9 cellular contexts compared by ENCODE assay signal in genomic region chr12:131711551-131712205, GRCh38. TPM values are rescaled to one million over a fixed set of nuclear protein-coding genes. Genes with fewer than 3 reads are reported as not detected.
DNase-seq lines count a peak whose midpoint lies in the region; ATAC-seq, FAIRE-seq and TF ChIP-seq lines count a peak whose summit lies in the region.
"Had no signal": no experiment of that assay in that cellular context is flagged by ENCODE, and none has a peak within 500 bp of the region (broad histone marks: within the 10 kb centered on the region; RNA-seq: fewer than 3 reads in every experiment).

No MANE protein-coding gene starts in this region.

- H3K4me3 ChIP-seq in AG10803 (ENCODE audit: low read length) (peak overlapping the region; percentile 100), K562 (peak overlapping the region; percentile 97), mesenchymal stem cell (ENCODE audit: insufficient read depth in 1 of 2, low read depth in 1 of 2, low read length in 2 of 2) (peak overlapping the region; percentile 91 to 99)

- BruUV-seq in K562 (replicated peaks; lab: Mats Ljungman, UMichigan): no TSS peak

- H3K9me3 ChIP-seq in K562 (replicated peaks; ENCODE audit: control insufficient read depth, insufficient read depth, low read depth, low read length) (peaks cover 18% of the 10 kb centered on the region), mesenchymal stem cell (ENCODE audit: control insufficient read depth, low read length) (no peaks in the 10 kb centered on the region)

- H3K9ac ChIP-seq in K562 (ENCODE audit: insufficient read depth in 1 of 2, low read depth in 2 of 2, low read length in 2 of 2) (peak overlapping the region; percentile 97 to 98), mesenchymal stem cell (ENCODE audit: low read length) (peak overlapping the region; percentile 98)

- POLR2A ChIA-PET in K562 (lab: Yijun Ruan, JAX): interaction anchor here (0.6 to 1.8 kb wide), 5 partner anchors 10 to 931 kb away, joined by 3 to 6 read pairs (median 3); no protein-coding TSS in a partner anchor

- H2BK120ac ChIP-seq in mesenchymal stem cell (ENCODE audit: low read depth, low read length): no peak overlapping the region

- no peak overlapping the region for H2AK5ac ChIP-seq in mesenchymal stem cell (ENCODE audit: low read length, severe bottlenecking)

- H3K27me3 ChIP-seq in K562 (ENCODE audit: control insufficient read depth in 2 of 2, insufficient read depth in 2 of 2, low read length in 2 of 2) (no peaks in the 10 kb centered on the region), mesenchymal stem cell (ENCODE audit: control insufficient read depth in 1 of 2, insufficient read depth in 1 of 2, low read length in 2 of 2) (no peaks in the 10 kb centered on the region)

- in situ Hi-C loops in K562 (cut with MboI): no loop called here

- TF ChIP-seq POLR2A in K562 (conservative IDR thresholded peaks at IDR 0.05): no peak

- no peak overlapping the region for H3K18ac ChIP-seq in mesenchymal stem cell (ENCODE audit: low read depth in 1 of 2, low read length in 2 of 2)

- peak overlapping the region; percentile 77 for H4K91ac ChIP-seq in mesenchymal stem cell (ENCODE audit: low read length)

- TF ChIP-seq CTCF in AG10803 (conservative IDR thresholded peaks at IDR 0.05; ENCODE audit: low read length) (no peak), K562 (IDR thresholded peaks at IDR 0.05 in 2 of 3, conservative IDR thresholded peaks at IDR 0.05 in 1 of 3; ENCODE audit: insufficient read depth in 2 of 3, low read depth in 1 of 3, low read length in 3 of 3) (no peak), omental fat pad (IDR thresholded peaks at IDR 0.05) (no peak)

- H3K9me1 ChIP-seq in K562 (ENCODE audit: control insufficient read depth, insufficient read depth, low read length): no peaks in the 10 kb centered on the region

- H2BK5ac ChIP-seq in mesenchymal stem cell (ENCODE audit: low read depth, low read length, poor library complexity, severe bottlenecking): no peak overlapping the region

- intact Hi-C loops in K562 (cut with micrococcal nuclease): loop anchor here (10.0 kb wide), 1 partner anchor 107 kb away; no protein-coding TSS in a partner anchor

- TF ChIP-seq EP300 in K562 (IDR thresholded peaks at IDR 0.05; ENCODE audit: low read length): no peak

- H3K79me1 ChIP-seq in mesenchymal stem cell (replicated peaks; ENCODE audit: low read length, poor library complexity, severe bottlenecking): peaks cover 14% of the 10 kb centered on the region

- no peak overlapping the region for H3K23ac ChIP-seq in mesenchymal stem cell (ENCODE audit: low read length in 2 of 2)

- ATAC-seq in HG03354 (IDR thresholded peaks at IDR 0.05; ENCODE audit: poor library complexity, severe bottlenecking, unreplicated experiment) (peak; percentile 3), K562 (peak; percentile 49), omental fat pad (ENCODE audit: low FRiP score) (no peak), HG02884 (IDR thresholded peaks at IDR 0.05; ENCODE audit: unreplicated experiment) (no peak)

- peak overlapping the region; percentile 92 for H4K8ac ChIP-seq in mesenchymal stem cell (ENCODE audit: low read length)

- DNase-seq in AG10803 (ENCODE audit: low read depth) (no peak), K562 (ENCODE audit: extremely low read depth in 1 of 4, low spot score in 3 of 4) (peak in 3 of 4 experiments; percentile 29 to 36 (median 34)), mesenchymal stem cell (peak; percentile 7), omental fat pad (ENCODE audit: low spot score) (no peak), hypothalamus (lab: John Stamatoyannopoulos, UW) (no peak), cerebellar nuclear complex (lab: John Stamatoyannopoulos, UW) (no peak)

- TF ChIP-seq RAD21 in K562 (CRISPR knock-in tag; conservative IDR thresholded peaks at IDR 0.05 in 1 of 2, IDR thresholded peaks at IDR 0.05 in 1 of 2): no peak

- 0% methylated on average over 33 of the region's 37 CpGs for WGBS in K562 (ENCODE audit: insufficient coverage, low coverage, missing lambda C conversion rate)
- under 1% methylated on average over 36 of the region's 37 CpGs for WGBS in mesenchymal stem cell

- no peak overlapping the region for H2BK15ac ChIP-seq in mesenchymal stem cell (ENCODE audit: low read depth, poor library complexity, severe bottlenecking)

- H3K4me2 ChIP-seq in K562 (ENCODE audit: insufficient read depth, low read length) (peak overlapping the region; percentile 98), mesenchymal stem cell (ENCODE audit: low read length, poor library complexity, severe bottlenecking) (peak overlapping the region; percentile 38)

- H3K14ac ChIP-seq in mesenchymal stem cell (ENCODE audit: low read length in 2 of 2): no peak overlapping the region

- peaks cover 19% of the 10 kb centered on the region for H4K20me1 ChIP-seq in K562 (replicated peaks; ENCODE audit: control insufficient read depth, insufficient read depth, low read length)

- no peak overlapping the region for H2BK12ac ChIP-seq in mesenchymal stem cell (ENCODE audit: low read length in 2 of 2)

- H2AFZ ChIP-seq in K562 (ENCODE audit: low read depth, low read length) (peak overlapping the region; percentile 99; the same call in 1 of the 2 replicates), mesenchymal stem cell (ENCODE audit: low read depth, low read length) (no peak overlapping the region)

- peaks cover 15% of the 10 kb centered on the region in 2 experiments; a peak in 4 of 5 replicates for H3K4me1 ChIP-seq in K562 (replicated peaks in 1 of 2; ENCODE audit: control insufficient read depth in 2 of 2, insufficient read depth in 2 of 2, low read length in 2 of 2)
- H3K4me1 ChIP-seq in mesenchymal stem cell (ENCODE audit: control insufficient read depth, insufficient read depth, low read depth, low read length): peaks cover 8% of the 10 kb centered on the region

- H3K27ac ChIP-seq in K562 (ENCODE audit: extremely low read depth, low read depth, low read length) (peak overlapping the region; percentile 99), mesenchymal stem cell (ENCODE audit: low read length, poor library complexity, severe bottlenecking) (no peak overlapping the region)

- H3K79me2 ChIP-seq in K562 (ENCODE audit: control insufficient read depth, insufficient read depth, low read length): peaks cover 36% of the 10 kb centered on the region

- H3K4ac ChIP-seq in mesenchymal stem cell (ENCODE audit: low read depth in 1 of 2, low read length in 2 of 2): peak overlapping the region; percentile 43 to 79

- H3K36me3 ChIP-seq in K562 (ENCODE audit: control insufficient read depth, insufficient read depth, low read length): peaks cover 43% of the 10 kb centered on the region
- H3K36me3 ChIP-seq in mesenchymal stem cell (ENCODE audit: control insufficient read depth in 1 of 2, insufficient read depth in 2 of 2, low read depth in 1 of 2, low read length in 2 of 2): peaks cover 15 to 32% of the 10 kb centered on the region in 2 experiments

- FAIRE-seq in K562 (lab: Jason Lieb, UNC): no peak
- FAIRE-seq: islet of Langerhans had no signal

- CTCF ChIA-PET in K562 (lab: Yijun Ruan, JAX; ENCODE audit: low intra/inter-chr PET ratio): no interaction called here

TF ChIP-seq in K562, 482 proteins besides CTCF, POLR2A, EP300 and RAD21:
- TF ChIP-seq ZBTB7A (IDR thresholded peaks at IDR 0.05; ENCODE audit: borderline replicate concordance, control insufficient read depth, low read depth, low read length): peak; percentile 5; the same call in 1 of the 2 replicates
- peak; percentile 64; the same call in 1 of the 2 replicates for TF ChIP-seq ZNF232 (CRISPR knock-in tag; IDR thresholded peaks at IDR 0.05)
- peak; percentile 10 for TF ChIP-seq KDM5B (IDR thresholded peaks at IDR 0.05; ENCODE audit: insufficient replicate concordance, low read depth, low read length)
- no peak for TF ChIP-seq POLR2AphosphoS5 (IDR thresholded peaks at IDR 0.05; ENCODE audit: control insufficient read depth, insufficient read depth, low read depth, low read length)
- 0 out of 4 replicates have a peak, but pooled peaks of 1 of the 2 experiments have one; percentile 12 for TF ChIP-seq SIN3A (IDR thresholded peaks at IDR 0.05; ENCODE audit: borderline replicate concordance in 2 of 2, control insufficient read depth in 1 of 2, low read depth in 2 of 2, low read length in 2 of 2)
- 0 out of 2 replicates have a peak, but pooled peaks have one; percentile 4 for TF ChIP-seq KAT7 (CRISPR knock-in tag; IDR thresholded peaks at IDR 0.05; ENCODE audit: borderline replicate concordance)
TF ChIP-seq in K562: peak in this region for 5.

RNA-seq across cellular contexts. Expression of gene SFSWAP, which starts 0.8 kb away (rescaled TPM):
- 141 and 174 TPM in 2 replicates for total RNA-seq in K562 (2011; cell fraction: chromatin; rRNA removed; ENCODE audit: low replicate concordance)
- 69.2 and 73.8 TPM in 2 replicates for total RNA-seq in K562 (2011; cell fraction: nucleolus; rRNA removed)
- 106 and 133 TPM in 2 replicates for total RNA-seq in K562 (2011; cell fraction: nucleoplasm; rRNA removed)
- 47.5 and 53.4 TPM in 2 replicates for total RNA-seq in K562 (2014; rRNA removed)
- total RNA-seq in K562 (2014; rRNA removed; fragmentation: Illumina TruSeq; extraction: Trizol): 21.9 and 23.4 TPM in 2 replicates
- 31.0 and 32.6 TPM in 2 replicates for total RNA-seq in K562 (2015; rRNA removed; fragmentation: Illumina TruSeq; extraction: Trizol)
- total RNA-seq in K562 (2021): 57.3 and 60.4 TPM in 2 replicates
- 17.4 and 33.1 TPM in 2 replicates for polyA plus RNA-seq in K562 (2011; rRNA removed)
- polyA plus RNA-seq in K562 (2011; cell fraction: cytosol; rRNA removed): 17.2 and 28.4 TPM in 2 replicates
- 104 and 135 TPM in 2 replicates for polyA plus RNA-seq in K562 (2011; cell fraction: nucleus; rRNA removed)
- polyA plus RNA-seq in K562 (2012): 26.3 and 38.9 TPM in 2 replicates
- polyA plus RNA-seq in K562 (2014; fragmentation: Illumina TruSeq; extraction: Trizol): 47.9 and 49.4 TPM in 2 replicates
- 1 to 10 TPM; 2.4 to 2.8 TPM for polyA plus RNA-seq in K562 (2014; fragmentation: Nextera tagmentation; extraction: Ambion mirVana)
- 36.2 and 42.4 TPM in 2 replicates for polyA plus RNA-seq in K562 (2014; rRNA removed)
- 24.6 and 36.6 TPM in 2 replicates for polyA minus RNA-seq in K562 (2011; rRNA and poly(A)+ RNA removed)
- polyA minus RNA-seq in K562 (2011; cell fraction: cytosol; rRNA and poly(A)+ RNA removed): 18.6 and 35.6 TPM in 2 replicates
- 50.4 and 79.0 TPM in 2 replicates for polyA minus RNA-seq in K562 (2011; cell fraction: nucleus; rRNA and poly(A)+ RNA removed)
- 31.4 TPM for polyA plus RNA-seq in mesenchymal stem cell (2013, experiment 1 of 2)
- 30.6 TPM for polyA plus RNA-seq in mesenchymal stem cell (2013, experiment 2 of 2)
- total RNA-seq in omental fat pad: 10 to 100 TPM; 29.9 to 64.7 (median 45.3) TPM

Comparison
In these comparisons a context has a peak if more than half of its experiments do, and no peak if none do; other contexts are left out.
1. DNase-seq: peak in K562 (3 of 4) and mesenchymal stem cell (single experiment); none in AG10803 (single experiment), omental fat pad (single experiment), hypothalamus (0 of 51) and cerebellar nuclear complex (0 of 2).
2. ATAC-seq: peak in HG03354 (single experiment) and K562 (single experiment); none in omental fat pad (single experiment) and HG02884 (single experiment).
3. Peak in every context shown above with its lines, with median percentiles within 50 percentile points of each other: H3K4me3 ChIP-seq.